Comparison of ENCODE assay signal across 37 cellular contexts in genomic region chr2:162127422-162127821, GRCh38. TPM values are rescaled to one million over a fixed set of nuclear protein-coding genes. Genes with fewer than 3 reads are reported as not detected.
"Had no signal": no experiment of that assay in that cellular context is flagged by ENCODE, and none has a peak within 500 bp of the region (broad histone marks: within the 10 kb centered on the region; RNA-seq: fewer than 3 reads in every experiment).

No MANE protein-coding gene starts in this region.

- H3K36me3 Mint-ChIP-seq: naive thymus-derived CD4-positive, alpha-beta T cell; stimulated activated memory B cell treated with anti-CD40 and anti-IgM and Interleukin-4, amounts not matched to agents 10 μg/mL and 1 μg/mL and 100 μg/mL, for 72 hours had no signal

- H3K9me3 ChIP-seq: pancreas, psoas muscle had no signal

- ATAC-seq: activated T-cell treated with anti-CD3 and anti-CD28 coated beads, Interleukin-2, amount 50 U/mL, for 4 hours; gastroesophageal sphincter; left colon; naive thymus-derived CD4-positive, alpha-beta T cell; pancreas; psoas muscle; stimulated activated memory B cell treated with anti-CD40 and anti-IgM and Interleukin-4, amounts not matched to agents 10 μg/mL and 1 μg/mL and 100 μg/mL, for 72 hours had no signal

- H3K4me1 Mint-ChIP-seq: neural crest cell had no signal

- H3K4me3 Mint-ChIP-seq: activated CD4-positive, alpha-beta memory T cell treated with anti-CD3 and anti-CD28 coated beads, Interleukin-2, amount 10 ng/mL, durations not matched to agents 7 days and 5 days; activated T-cell treated with anti-CD3 and anti-CD28 coated beads, Interleukin-2, amount 50 U/mL, for 4 hours; activated T-helper 17 cell treated with anti-CD3 and anti-CD28 coated beads, Interleukin-2, amount 50 U/mL, for 72 hours; neural crest cell; stimulated activated memory B cell treated with anti-CD40 and anti-IgM and Interleukin-4, amounts not matched to agents 10 μg/mL and 1 μg/mL and 100 μg/mL, for 72 hours; T-helper 1 cell treated with Interleukin-12 subunit alpha and Interleukin-12 subunit beta and Interleukin-4 antibody, amounts not matched to agents 30 μg/mL and 1 μg/mL, for 36 hours had no signal

- FAIRE-seq: astrocyte, keratinocyte, pancreas had no signal

- H3K27me3 Mint-ChIP-seq: activated CD4-positive, alpha-beta memory T cell treated with anti-CD3 and anti-CD28 coated beads, Interleukin-2, amount 10 ng/mL, durations not matched to agents 7 days and 5 days; activated T-helper 17 cell treated with anti-CD3 and anti-CD28 coated beads, Interleukin-2, amount 50 U/mL, for 72 hours; stimulated activated memory B cell treated with anti-CD40 and anti-IgM and Interleukin-4, amounts not matched to agents 10 μg/mL and 1 μg/mL and 100 μg/mL, for 72 hours had no signal

- DNase-seq: activated CD4-positive, alpha-beta memory T cell treated with anti-CD3 and anti-CD28 coated beads, Interleukin-2, amount 10 ng/mL, durations not matched to agents 7 days and 5 days; activated CD4-positive, alpha-beta T cell treated with anti-CD3 and anti-CD28 coated beads for 4 hours; activated CD4-positive, CD25-positive, alpha-beta regulatory T cell; activated CD8-positive, alpha-beta memory T cell treated with anti-CD3 and anti-CD28 coated beads, Interleukin-2, amount 50 U/mL, for 48 hours; activated gamma-delta T cell treated with Interleukin-2 at 50 U/mL for 16 hours; activated naive CD4-positive, alpha-beta T cell treated with anti-CD3 and anti-CD28 coated beads, Interleukin-2, amount 50 U/mL, for 16 hours; activated T-cell treated with anti-CD3 and anti-CD28 coated beads, Interleukin-2, amount 50 U/mL, for 4 hours; amniotic stem cell; brain microvascular endothelial cell; dorsolateral prefrontal cortex; effector memory CD4-positive, alpha-beta T cell; head of caudate nucleus; hippocampal formation; left colon; midbrain; naive thymus-derived CD4-positive, alpha-beta T cell; nucleus accumbens; pancreas; psoas muscle; stimulated activated CD4-positive, alpha-beta T cell treated with anti-CD3 and anti-CD28 coated beads, Interleukin-1b, Interleukin-23, amount 100 ng/mL, for 48 hours; stimulated activated CD4-positive, alpha-beta T cell treated with anti-CD3 and anti-CD28 coated beads, Interleukin-4, amount 100 ng/mL, for 4 hours; stimulated activated CD8-positive, alpha-beta memory T cell treated with anti-CD3 and anti-CD28 coated beads, Interleukin-4, amount 100 ng/mL, for 48 hours; T1000 had no signal

- H3K9me3 Mint-ChIP-seq: activated T-cell treated with anti-CD3 and anti-CD28 coated beads, Interleukin-2, amount 50 U/mL, for 4 hours; activated T-helper 17 cell treated with anti-CD3 and anti-CD28 coated beads, Interleukin-2, amount 50 U/mL, for 72 hours; naive thymus-derived CD4-positive, alpha-beta T cell; stimulated activated memory B cell treated with anti-CD40 and anti-IgM and Interleukin-4, amounts not matched to agents 10 μg/mL and 1 μg/mL and 100 μg/mL, for 72 hours; T-helper 1 cell treated with Interleukin-12 subunit alpha and Interleukin-12 subunit beta and Interleukin-4 antibody, amounts not matched to agents 30 μg/mL and 1 μg/mL, for 36 hours had no signal

- H3K27ac Mint-ChIP-seq: activated CD4-positive, alpha-beta memory T cell treated with anti-CD3 and anti-CD28 coated beads, Interleukin-2, amount 10 ng/mL, durations not matched to agents 7 days and 5 days; activated T-helper 17 cell treated with anti-CD3 and anti-CD28 coated beads, Interleukin-2, amount 50 U/mL, for 72 hours; T-helper 1 cell treated with Interleukin-12 subunit alpha and Interleukin-12 subunit beta and Interleukin-4 antibody, amounts not matched to agents 30 μg/mL and 1 μg/mL, for 36 hours had no signal

RNA-seq across cellular contexts. Expression of gene GCG, which starts 24.6 kb away (rescaled TPM):
- total RNA-seq: activated CD4-positive, alpha-beta memory T cell treated with anti-CD3 and anti-CD28 coated beads, Interleukin-2, amount 10 ng/mL, durations not matched to agents 7 days and 5 days; activated T-cell treated with anti-CD3 and anti-CD28 coated beads, Interleukin-2, amount 50 U/mL, for 4 hours; activated T-helper 17 cell treated with anti-CD3 and anti-CD28 coated beads, Interleukin-2, amount 50 U/mL, for 72 hours; astrocyte; cardiac septum; cerebellum; dorsolateral prefrontal cortex; epithelial cell of proximal tubule; gastroesophageal sphincter; lower leg skin; naive thymus-derived CD4-positive, alpha-beta T cell; neural crest cell; psoas muscle; right atrium auricular region; smooth muscle cell; ureter had no signal
